ENCODE assay signal across 17 cellular contexts in genomic region chr5:131296213-131296672, GRCh38. TPM values are rescaled to one million over a fixed set of nuclear protein-coding genes. Genes with fewer than 3 reads are reported as not detected.
DNase-seq lines count a peak whose midpoint lies in the region; ATAC-seq lines count a peak whose summit lies in the region.
"Had no signal": no experiment of that assay in that cellular context is flagged by ENCODE, and none has a peak within 500 bp of the region (broad histone marks: within the 10 kb centered on the region; RNA-seq: fewer than 3 reads in every experiment).

No MANE protein-coding gene starts in this region.

- peaks cover 0 to 1% (median 0%) of the 10 kb centered on the region in 7 donors for H3K9me3 Mint-ChIP-seq in CD4-positive, CD25-positive, alpha-beta regulatory T cell
- no peaks in the 10 kb centered on the region for H3K9me3 Mint-ChIP-seq in CD8-positive, alpha-beta memory T cell
- H3K9me3 Mint-ChIP-seq in activated CD4-positive, alpha-beta memory T cell treated with anti-CD3 and anti-CD28 coated beads for 36 hours, result no peaks in the 10 kb centered on the region
- H3K9me3 Mint-ChIP-seq in naive thymus-derived CD4-positive, alpha-beta T cell, result peaks cover 0 to 3% (median 0%) of the 10 kb centered on the region in 11 donors

- H3K27ac Mint-ChIP-seq in CD4-positive, CD25-positive, alpha-beta regulatory T cell, result peak overlapping the region; percentile 74 to 94 (median 80)
- H3K27ac Mint-ChIP-seq in CD8-positive, alpha-beta memory T cell, result peak overlapping the region; percentile 55 to 92 (median 85)
- peak overlapping the region; percentile 85 for H3K27ac Mint-ChIP-seq in activated CD4-positive, alpha-beta memory T cell treated with anti-CD3 and anti-CD28 coated beads for 36 hours
- peak overlapping the region; percentile 72 to 90 (median 77) for H3K27ac Mint-ChIP-seq in naive thymus-derived CD4-positive, alpha-beta T cell

- peak; percentile 24 to 39 for ATAC-seq in CD4-positive, CD25-positive, alpha-beta regulatory T cell (ENCODE audit: low read depth in 2 of 2)
- ATAC-seq in naive thymus-derived CD4-positive, alpha-beta T cell, result peak; percentile 76
- ATAC-seq in HG03135 (IDR thresholded peaks at IDR 0.05; ENCODE audit: unreplicated experiment) (no peak), HG02840 (IDR thresholded peaks at IDR 0.05; ENCODE audit: low FRiP score, unreplicated experiment) (no peak)
- ATAC-seq: gastrocnemius medialis, left lung, pancreas had no signal

- POLR2A ChIA-PET in CD8-positive, alpha-beta memory T cell (lab: Charles Lee), result no interaction called here
- POLR2A ChIA-PET in activated CD4-positive, alpha-beta memory T cell treated with anti-CD3 and anti-CD28 coated beads for 36 hours (lab: Charles Lee), result no interaction called here
- POLR2A ChIA-PET in naive thymus-derived CD4-positive, alpha-beta T cell (lab: Charles Lee), result interaction anchor here (1.0 to 1.5 kb wide), 5 partner anchors 15 to 114 kb away, joined by 3 to 9 read pairs (median 3); partner anchors contain the start of gene CDC42SE2

- H3K4me1 Mint-ChIP-seq in CD4-positive, CD25-positive, alpha-beta regulatory T cell, result peaks cover 50 to 86% (median 66%) of the 10 kb centered on the region in 4 donors
- H3K4me1 Mint-ChIP-seq in CD8-positive, alpha-beta memory T cell, result peaks cover 71 to 88% (median 82%) of the 10 kb centered on the region in 3 donors
- peaks cover 63% of the 10 kb centered on the region for H3K4me1 Mint-ChIP-seq in activated CD4-positive, alpha-beta memory T cell treated with anti-CD3 and anti-CD28 coated beads for 36 hours (ENCODE audit: low read depth)
- H3K4me1 Mint-ChIP-seq in naive thymus-derived CD4-positive, alpha-beta T cell, result peaks cover 56 to 92% (median 76%) of the 10 kb centered on the region in 7 donors

- DNase-seq in CD4-positive, CD25-positive, alpha-beta regulatory T cell, result no peak
- peak in 2 of 5 donors; percentile 43 to 50 for DNase-seq in CD8-positive, alpha-beta memory T cell
- no peak for DNase-seq in activated CD4-positive, alpha-beta memory T cell treated with anti-CD3 and anti-CD28 coated beads for 36 hours
- peak in 1 of 9 donors; percentile 43 for DNase-seq in naive thymus-derived CD4-positive, alpha-beta T cell
- no peak for DNase-seq in RPMI8226
- DNase-seq: activated CD4-positive, alpha-beta T cell treated with anti-CD3 and anti-CD28 coated beads, Interleukin-2, amount 50 U/mL, for 1 hour; activated effector memory CD4-positive, alpha-beta T cell treated with anti-CD3 and anti-CD28 coated beads, Interleukin-2, amount 50 U/mL, for 16 hours; DMS 273 treated with DMSO at 0.1 percent for 48 hours; gastrocnemius medialis; left lung; NCI-H187 treated with DMSO at 0.1 percent for 48 hours; pancreas; SHP77 treated with DMSO at 0.1 percent for 48 hours; stimulated activated CD4-positive, alpha-beta T cell treated with anti-CD3 and anti-CD28 coated beads, Interleukin-4, amount 100 ng/mL, for 24 hours; thyroid gland had no signal

- H3K36me3 ChIP-seq in CD4-positive, CD25-positive, alpha-beta regulatory T cell (ENCODE audit: control insufficient read depth, insufficient read depth, low read length), result peaks cover 7% of the 10 kb centered on the region
- H3K36me3 ChIP-seq in CD8-positive, alpha-beta memory T cell (ENCODE audit: insufficient read depth, low read length), result no peaks in the 10 kb centered on the region
- peaks cover 0 to 8% (median 0%) of the 10 kb centered on the region in 3 experiments for H3K36me3 ChIP-seq in naive thymus-derived CD4-positive, alpha-beta T cell (ENCODE audit: control insufficient read depth in 2 of 3, insufficient read depth in 3 of 3, low read length in 3 of 3)
- H3K36me3 ChIP-seq: gastrocnemius medialis, left lung, pancreas, thyroid gland had no signal

- intact Hi-C loops in activated CD4-positive, alpha-beta memory T cell treated with anti-CD3 and anti-CD28 coated beads for 36 hours (cut with micrococcal nuclease), result no loop called here
- intact Hi-C loops in naive thymus-derived CD4-positive, alpha-beta T cell (cut with micrococcal nuclease), result loop anchor here (1.0 to 5.0 kb wide), 3 partner anchors 11 to 34 kb away; partner anchors contain the start of gene CDC42SE2 (in 1 of the 2)

- peaks cover 24% of the 10 kb centered on the region for H3K36me3 Mint-ChIP-seq in CD4-positive, CD25-positive, alpha-beta regulatory T cell
- H3K36me3 Mint-ChIP-seq in CD8-positive, alpha-beta memory T cell, result peaks cover 0 to 57% (median 5%) of the 10 kb centered on the region in 3 donors
- H3K36me3 Mint-ChIP-seq in activated CD4-positive, alpha-beta memory T cell treated with anti-CD3 and anti-CD28 coated beads for 36 hours, result peaks cover 22% of the 10 kb centered on the region
- H3K36me3 Mint-ChIP-seq in naive thymus-derived CD4-positive, alpha-beta T cell, result peaks cover 3 to 35% (median 24%) of the 10 kb centered on the region in 5 donors

- H3K27me3 Mint-ChIP-seq in CD4-positive, CD25-positive, alpha-beta regulatory T cell, result no peaks in the 10 kb centered on the region
- H3K27me3 Mint-ChIP-seq in CD8-positive, alpha-beta memory T cell, result no peaks in the 10 kb centered on the region
- H3K27me3 Mint-ChIP-seq in activated CD4-positive, alpha-beta memory T cell treated with anti-CD3 and anti-CD28 coated beads for 36 hours, result no peaks in the 10 kb centered on the region
- H3K27me3 Mint-ChIP-seq in naive thymus-derived CD4-positive, alpha-beta T cell, result no peaks in the 10 kb centered on the region

- H3K9me3 ChIP-seq in CD4-positive, CD25-positive, alpha-beta regulatory T cell (ENCODE audit: control insufficient read depth in 2 of 2, low read length in 2 of 2), result no peaks in the 10 kb centered on the region
- H3K9me3 ChIP-seq in CD8-positive, alpha-beta memory T cell (ENCODE audit: low read length), result no peaks in the 10 kb centered on the region
- H3K9me3 ChIP-seq in naive thymus-derived CD4-positive, alpha-beta T cell (ENCODE audit: control insufficient read depth in 2 of 3, low read length in 3 of 3), result no peaks in the 10 kb centered on the region
- H3K9me3 ChIP-seq: gastrocnemius medialis, left lung, pancreas, thyroid gland had no signal

- peaks cover 62% of the 10 kb centered on the region for H3K4me1 ChIP-seq in CD4-positive, CD25-positive, alpha-beta regulatory T cell (ENCODE audit: control insufficient read depth, insufficient read depth, low read length, poor library complexity, severe bottlenecking)
- peaks cover 88% of the 10 kb centered on the region for H3K4me1 ChIP-seq in CD8-positive, alpha-beta memory T cell (ENCODE audit: insufficient read depth, low read length)
- peaks cover 59 to 88% of the 10 kb centered on the region in 2 donors for H3K4me1 ChIP-seq in naive thymus-derived CD4-positive, alpha-beta T cell (ENCODE audit: control insufficient read depth in 2 of 2, insufficient read depth in 2 of 2, low read length in 2 of 2)
- H3K4me1 ChIP-seq: gastrocnemius medialis, left lung, pancreas had no signal

- H3K27ac ChIP-seq in CD4-positive, CD25-positive, alpha-beta regulatory T cell (ENCODE audit: insufficient read depth, low read length, poor library complexity, severe bottlenecking), result peak overlapping the region; percentile 49
- no peak overlapping the region for H3K27ac ChIP-seq in CD8-positive, alpha-beta memory T cell (ENCODE audit: low read depth, low read length)
- peak overlapping the region; percentile 40 for H3K27ac ChIP-seq in naive thymus-derived CD4-positive, alpha-beta T cell (ENCODE audit: low read depth, low read length)
- H3K27ac ChIP-seq: gastrocnemius medialis, left lung, pancreas, thyroid gland had no signal

- peak overlapping the region; percentile 69 for H3K4me3 ChIP-seq in CD4-positive, CD25-positive, alpha-beta regulatory T cell (ENCODE audit: low read depth, low read length)
- no peak overlapping the region for H3K4me3 ChIP-seq in CD8-positive, alpha-beta memory T cell (ENCODE audit: low read length)
- H3K4me3 ChIP-seq in naive thymus-derived CD4-positive, alpha-beta T cell (ENCODE audit: low read length), result no peak overlapping the region
- H3K4me3 ChIP-seq: gastrocnemius medialis, left lung, pancreas, thyroid gland had no signal

- H3K4me3 Mint-ChIP-seq in CD4-positive, CD25-positive, alpha-beta regulatory T cell, result peak overlapping the region; percentile 40 to 82 (median 57)
- peak overlapping the region; percentile 40 to 73 (median 65) for H3K4me3 Mint-ChIP-seq in CD8-positive, alpha-beta memory T cell
- H3K4me3 Mint-ChIP-seq in activated CD4-positive, alpha-beta memory T cell treated with anti-CD3 and anti-CD28 coated beads for 36 hours, result no peak overlapping the region
- peak overlapping the region; percentile 56 to 76 (median 68) for H3K4me3 Mint-ChIP-seq in naive thymus-derived CD4-positive, alpha-beta T cell

- CTCF ChIA-PET in CD8-positive, alpha-beta memory T cell (lab: Charles Lee), result interaction anchor here (1.0 kb wide), 1 partner anchor 16 kb away, joined by 3 read pairs; no protein-coding TSS in a partner anchor
- CTCF ChIA-PET in activated CD4-positive, alpha-beta memory T cell treated with anti-CD3 and anti-CD28 coated beads for 36 hours (lab: Charles Lee), result no interaction called here
- CTCF ChIA-PET in naive thymus-derived CD4-positive, alpha-beta T cell (lab: Charles Lee), result no interaction called here

- H3K27me3 ChIP-seq in CD4-positive, CD25-positive, alpha-beta regulatory T cell (ENCODE audit: control insufficient read depth, insufficient read depth, low read length), result no peaks in the 10 kb centered on the region
- H3K27me3 ChIP-seq in CD8-positive, alpha-beta memory T cell (ENCODE audit: insufficient read depth, low read length, poor library complexity, severe bottlenecking), result no peaks in the 10 kb centered on the region
- no peaks in the 10 kb centered on the region for H3K27me3 ChIP-seq in naive thymus-derived CD4-positive, alpha-beta T cell (ENCODE audit: control insufficient read depth in 2 of 2, insufficient read depth in 2 of 2, low read length in 2 of 2)
- H3K27me3 ChIP-seq: gastrocnemius medialis, left lung, pancreas, thyroid gland had no signal

RNA-seq across cellular contexts. Expression of gene CDC42SE2, which starts 32.4 kb away (rescaled TPM):
- 241 TPM for total RNA-seq in CD4-positive, CD25-positive, alpha-beta regulatory T cell
- polyA plus RNA-seq in CD4-positive, CD25-positive, alpha-beta regulatory T cell, result 100 to 1,000 TPM; 351 to 429 (median 379) TPM
- 100 to 1,000 TPM; 125 to 131 TPM for total RNA-seq in CD8-positive, alpha-beta memory T cell
- polyA plus RNA-seq in CD8-positive, alpha-beta memory T cell, result 460 TPM
- total RNA-seq in activated CD4-positive, alpha-beta memory T cell treated with anti-CD3 and anti-CD28 coated beads for 36 hours, result 100 to 1,000 TPM; 103 to 104 TPM
- total RNA-seq in naive thymus-derived CD4-positive, alpha-beta T cell, result 100 to 1,000 TPM; 143 to 265 (median 215) TPM
- polyA plus RNA-seq in naive thymus-derived CD4-positive, alpha-beta T cell, result 100 to 1,000 TPM; 348 to 482 TPM

Comparison
In these comparisons a context has a peak if more than half of its experiments do, and no peak if none do; other contexts are left out.
1. ATAC-seq: peak in CD4-positive, CD25-positive, alpha-beta regulatory T cell (2 of 2) and naive thymus-derived CD4-positive, alpha-beta T cell (single experiment); none in HG03135 (single experiment) and HG02840 (single experiment).
2. Peak in every context shown above with its lines, with median percentiles within 50 percentile points of each other: H3K27ac Mint-ChIP-seq.